Comparison of ENCODE assay signal across 10 cellular contexts in the genomic region with DNA sequence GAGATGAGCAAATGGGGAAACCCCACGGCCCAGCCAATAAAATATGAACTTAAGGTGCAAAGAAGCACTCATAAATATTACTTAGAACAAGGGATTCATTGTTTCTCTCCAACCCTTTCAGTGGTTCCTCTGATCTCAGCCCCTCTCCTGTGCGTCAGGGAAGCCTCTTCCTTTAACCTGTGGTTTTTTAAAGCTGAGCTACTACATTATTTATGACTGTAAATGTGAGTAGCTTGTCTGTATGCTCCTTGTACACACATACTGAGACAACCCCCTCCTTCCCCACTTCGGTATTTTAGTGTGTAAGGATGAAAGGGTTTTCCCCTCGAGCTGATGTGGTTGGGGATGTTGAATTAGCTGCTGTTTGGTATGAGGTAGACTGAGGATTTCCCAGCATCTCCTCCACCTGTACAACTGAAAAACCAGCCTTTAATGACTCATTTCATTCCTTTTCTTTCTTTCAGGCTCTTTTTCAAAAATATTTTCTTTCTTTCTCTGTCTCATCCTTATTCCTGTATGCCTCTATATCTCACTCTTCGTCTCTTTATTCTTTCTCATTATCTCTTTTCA. TPM values are rescaled to one million over a fixed set of nuclear protein-coding genes. Genes with fewer than 3 reads are reported as not detected.
A peak's percentile ranks its signal among the peaks of the same experiment; 100 is the strongest.
DNase-seq lines count a peak whose midpoint lies in the region; ATAC-seq and TF ChIP-seq lines count a peak whose summit lies in the region.
"Had no signal": no experiment of that assay in that cellular context is flagged by ENCODE, and none has a peak within 500 bp of the region (broad histone marks: within the 10 kb centered on the region; RNA-seq: fewer than 3 reads in every experiment).

No MANE protein-coding gene starts in this region.

- H3K4me3 ChIP-seq in choroid plexus epithelial cell (ENCODE audit: low read depth, low read length) (no peak overlapping the region), heart left ventricle (peak overlapping the region in 3 of 12 donors; percentile 2 to 44 (median 18))

- intact Hi-C loops in heart left ventricle (cut with DNase I): no loop called here

- H3K27ac ChIP-seq in heart left ventricle: no peak overlapping the region
- H3K27ac ChIP-seq: HL-60 had no signal

- H3K36me3 ChIP-seq in heart left ventricle: no peaks in the 10 kb centered on the region

- H3K9me3 Mint-ChIP-seq in effector memory CD8-positive, alpha-beta T cell: peaks cover 5 to 6% of the 10 kb centered on the region in 2 donors

- TF ChIP-seq CTCF in GM13976 (IDR thresholded peaks at IDR 0.05; ENCODE audit: borderline replicate concordance, control extremely low read depth, extremely low read depth, insufficient read depth, missing control alignments) (no peak), choroid plexus epithelial cell (conservative IDR thresholded peaks at IDR 0.05; ENCODE audit: low read depth, low read length) (no peak), heart left ventricle (IDR thresholded peaks at IDR 0.05) (no peak)

- H3K36me3 Mint-ChIP-seq in effector memory CD8-positive, alpha-beta T cell (ENCODE audit: insufficient read depth): no peaks in the 10 kb centered on the region

- no peaks in the 10 kb centered on the region for H3K27me3 ChIP-seq in heart left ventricle

- no peaks in the 10 kb centered on the region for H3K9me3 ChIP-seq in heart left ventricle

- no peaks in the 10 kb centered on the region for H3K27me3 Mint-ChIP-seq in effector memory CD8-positive, alpha-beta T cell
- H3K27me3 Mint-ChIP-seq: central memory CD8-positive, alpha-beta T cell had no signal

- no peaks in the 10 kb centered on the region for H3K4me1 ChIP-seq in heart left ventricle

- no peak overlapping the region for H3K27ac Mint-ChIP-seq in effector memory CD8-positive, alpha-beta T cell

- 26 to 32% (median 29%) methylated on average over 5 of the region's 5 CpGs for WGBS in heart left ventricle, 4 donors

- no peaks in the 10 kb centered on the region for H3K4me1 Mint-ChIP-seq in effector memory CD8-positive, alpha-beta T cell (ENCODE audit: low read depth in 2 of 2)
- H3K4me1 Mint-ChIP-seq: central memory CD8-positive, alpha-beta T cell had no signal

- H3K4me3 Mint-ChIP-seq in effector memory CD8-positive, alpha-beta T cell: no peak overlapping the region
- H3K4me3 Mint-ChIP-seq: central memory CD8-positive, alpha-beta T cell had no signal

- ATAC-seq in GM21423 (IDR thresholded peaks at IDR 0.05; ENCODE audit: unreplicated experiment) (peak; percentile 95), HG03520 (IDR thresholded peaks at IDR 0.05; ENCODE audit: unreplicated experiment) (peak; percentile 94), heart left ventricle (no peak)
- no peak for ATAC-seq in effector memory CD8-positive, alpha-beta T cell (replicated peaks)

- DNase-seq in GM13976 (ENCODE audit: low spot score) (peak; percentile 16), choroid plexus epithelial cell (ENCODE audit: low read depth) (peak; percentile 59), NK-92 (lab: John Stamatoyannopoulos, UW; ENCODE audit: unreplicated experiment) (no peak), heart left ventricle (no peak), mesenteric fat pad (ENCODE audit: low spot score) (no peak)
- no peak for DNase-seq in effector memory CD8-positive, alpha-beta T cell

- in situ Hi-C loops in GM13976 (cut with MboI; ENCODE audit: low sequenced_read_pairs, unreplicated experiment): no loop called here

- no peak for TF ChIP-seq POLR2A in heart left ventricle (IDR thresholded peaks at IDR 0.05)

RNA-seq across cellular contexts. Expression of a gene that starts 6.4 kb away (rescaled TPM):
- total RNA-seq in heart left ventricle (1 to 10 TPM in 8 of 9 donors, under 1 TPM in 1; 0.86 to 5.8 (median 2.2) TPM), mesenteric fat pad (not detected)
- polyA plus RNA-seq in heart left ventricle: 1 to 10 TPM; 1.9 to 4.1 TPM

Comparison
In these comparisons a context has a peak if more than half of its experiments do, and no peak if none do; other contexts are left out.
1. DNase-seq: peak in GM13976 (single experiment) and choroid plexus epithelial cell (single experiment); none in NK-92 (single experiment), effector memory CD8-positive, alpha-beta T cell (0 of 3), heart left ventricle (0 of 5) and mesenteric fat pad (single experiment).
2. ATAC-seq: peak in GM21423 (single experiment) and HG03520 (single experiment); none in effector memory CD8-positive, alpha-beta T cell (single experiment) and heart left ventricle (0 of 4).